In genomic region chr6:18213439-18213838, GRCh38 we compare ENCODE assay signal across 13 cellular contexts.
"Had no signal": no experiment of that assay in that cellular context is flagged by ENCODE, and none has a peak within 500 bp of the region (broad histone marks: within the 10 kb centered on the region; RNA-seq: fewer than 3 reads in every experiment).

No MANE protein-coding gene starts in this region.

- H3K27ac ChIP-seq: parathyroid adenoma, SJCRH30, skin epidermis had no signal

- H3K4me3 Mint-ChIP-seq: dendritic cell treated with granulocyte-macrophage colony-stimulating factor and Interleukin-4, amounts not matched to agents 40 ng/mL and 50 ng/mL, for 4 days; endodermal cell; type B pancreatic cell had no signal

- H3K9me3 Mint-ChIP-seq: activated T-cell treated with anti-CD3 and anti-CD28 coated beads, Interleukin-2, amount 50 U/mL, for 4 hours; dendritic cell treated with granulocyte-macrophage colony-stimulating factor and Interleukin-4, amounts not matched to agents 40 ng/mL and 50 ng/mL, for 4 days; endodermal cell; type B pancreatic cell had no signal

- H3K27me3 Mint-ChIP-seq: dendritic cell treated with granulocyte-macrophage colony-stimulating factor and Interleukin-4, amounts not matched to agents 40 ng/mL and 50 ng/mL, for 4 days; type B pancreatic cell had no signal

- H3K4me3 ChIP-seq: SJCRH30, skin epidermis had no signal

- DNase-seq: activated T-cell treated with anti-CD3 and anti-CD28 coated beads, Interleukin-2, amount 50 U/mL, for 4 hours; caudate nucleus; endodermal cell; erythroblast; hippocampal formation; left ventricle myocardium superior; mesendoderm; SJCRH30; T-helper 9 cell had no signal

- ATAC-seq: left ventricle myocardium superior had no signal

- H3K27ac Mint-ChIP-seq: dendritic cell treated with granulocyte-macrophage colony-stimulating factor and Interleukin-4, amounts not matched to agents 40 ng/mL and 50 ng/mL, for 4 days; endodermal cell; type B pancreatic cell had no signal
